ENCODE assay signal across 8 cellular contexts in genomic region chr17:72151565-72152391, GRCh38. TPM values are rescaled to one million over a fixed set of nuclear protein-coding genes. Genes with fewer than 3 reads are reported as not detected.
DNase-seq lines count a peak whose midpoint lies in the region; ATAC-seq and TF ChIP-seq lines count a peak whose summit lies in the region.

No MANE protein-coding gene starts in this region.

- no peak for TF ChIP-seq POLR2A in gastrocnemius medialis (IDR thresholded peaks at IDR 0.05)

- in situ Hi-C loops in gastrocnemius medialis (cut with MboI; ENCODE audit: low sequenced_read_pairs in 4 of 4), result loop anchor here in 1 of 4 donors (25.0 kb wide), 1 partner anchor 261 kb away; no protein-coding TSS in a partner anchor

- H3K4me1 ChIP-seq in gastrocnemius medialis, result peaks cover 0 to 5% of the 10 kb centered on the region in 2 donors

- H3K9me3 ChIP-seq in gastrocnemius medialis, result no peaks in the 10 kb centered on the region

- DNase-seq in HPDE6-E6E7 (ENCODE audit: extremely low spot score), result peak; percentile 32
- DNase-seq in hypothalamus (lab: John Stamatoyannopoulos, UW), result peak in 41 of 51 donors; percentile 16 to 81 (median 44)
- DNase-seq in gastrocnemius medialis, result peak in 1 of 2 donors; percentile 22
- no peak for DNase-seq in activated effector memory CD4-positive, alpha-beta T cell treated with anti-CD3 and anti-CD28 coated beads, Interleukin-2, amount 50 U/mL, for 16 hours
- DNase-seq in amniotic stem cell (lab: John Stamatoyannopoulos, UW), result no peak
- no peak for DNase-seq in NCI-H524 treated with DMSO at 0.1 percent for 48 hours (lab: John Stamatoyannopoulos, UW)

- H3K27ac ChIP-seq in VCaP (peak overlapping the region; percentile 86), gastrocnemius medialis (peak overlapping the region in 2 of 4 donors; percentile 0 to 41)

- no peak overlapping the region for H3K4me3 ChIP-seq in gastrocnemius medialis

- no peaks in the 10 kb centered on the region for H3K36me3 ChIP-seq in gastrocnemius medialis

- no peaks in the 10 kb centered on the region for H3K27me3 ChIP-seq in gastrocnemius medialis

- intact Hi-C loops in gastrocnemius medialis (cut with DNase I; ENCODE audit: low total_unique reads), result no loop called here

- ATAC-seq in gastrocnemius medialis (peak; percentile 56 to 58), GM18873 (IDR thresholded peaks at IDR 0.05; ENCODE audit: low FRiP score, unreplicated experiment) (no peak)

- TF ChIP-seq CTCF in VCaP (conservative IDR thresholded peaks at IDR 0.05) (peak; percentile 31; the same call in 1 of the 2 replicates), gastrocnemius medialis (IDR thresholded peaks at IDR 0.05 in 4 of 5, conservative IDR thresholded peaks at IDR 0.05 in 1 of 5) (no peak)

RNA-seq across cellular contexts. Expression of gene SOX9, which starts 31.0 kb away (rescaled TPM):
- total RNA-seq in gastrocnemius medialis, result 1 to 10 TPM in 1 of 4 donors, under 1 TPM in 3; 0.31 to 1.0 (median 0.56) TPM

Comparison
In these comparisons a context has a peak if more than half of its experiments do, and no peak if none do; other contexts are left out.
1. DNase-seq: peak in HPDE6-E6E7 (single experiment) and hypothalamus (41 of 51); none in activated effector memory CD4-positive, alpha-beta T cell treated with anti-CD3 and anti-CD28 coated beads, Interleukin-2, amount 50 U/mL, for 16 hours (single experiment), amniotic stem cell (single experiment) and NCI-H524 treated with DMSO at 0.1 percent for 48 hours (single experiment).